ENCODE assay signal across 12 cellular contexts in the genomic region with DNA sequence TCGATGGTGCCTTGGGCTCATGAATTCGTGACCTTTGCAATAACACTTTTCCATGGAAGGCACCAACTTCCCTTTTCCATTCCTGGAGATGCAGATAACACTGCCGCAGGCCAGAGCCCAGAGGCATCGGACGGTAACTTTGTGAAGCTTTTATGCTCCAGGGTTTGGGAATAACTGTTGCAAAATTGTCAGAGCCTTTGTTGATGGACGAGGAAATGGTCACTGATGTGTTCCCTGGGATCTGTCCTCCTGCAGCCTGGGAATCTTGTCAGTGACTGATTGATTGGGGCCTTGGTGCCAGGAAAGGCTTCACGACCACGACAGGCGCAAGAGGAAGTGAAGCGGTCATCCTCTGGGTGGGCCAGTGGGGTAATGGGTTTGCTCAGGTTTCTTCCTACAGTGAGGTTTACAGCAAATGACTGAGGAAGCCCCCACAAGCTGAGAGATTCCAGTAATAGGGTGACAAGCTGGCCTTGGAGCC. TPM values are rescaled to one million over a fixed set of nuclear protein-coding genes. Genes with fewer than 3 reads are reported as not detected.
DNase-seq lines count a peak whose midpoint lies in the region; ATAC-seq and TF ChIP-seq lines count a peak whose summit lies in the region.
"Had no signal": no experiment of that assay in that cellular context is flagged by ENCODE, and none has a peak within 500 bp of the region (broad histone marks: within the 10 kb centered on the region; RNA-seq: fewer than 3 reads in every experiment).

No MANE protein-coding gene starts in this region.

- peak overlapping the region in 5 of 7 donors; percentile 61 to 95 (median 76) for H3K27ac Mint-ChIP-seq in CD4-positive, alpha-beta memory T cell

- 67 to 76% methylated on average over 10 of the region's 10 CpGs for WGBS in esophagus, 2 donors

- peaks cover 61% of the 10 kb centered on the region for H3K4me1 ChIP-seq in CD4-positive, alpha-beta memory T cell (ENCODE audit: insufficient read depth, low read length)
- H3K4me1 ChIP-seq in SJCRH30 (peaks cover 73% of the 10 kb centered on the region), esophagus (ENCODE audit: control insufficient read depth in 2 of 2, insufficient read depth in 2 of 2, low read length in 1 of 2) (peaks cover 0 to 7% of the 10 kb centered on the region in 2 donors), gastrocnemius medialis (peaks cover 50 to 70% of the 10 kb centered on the region in 2 donors)

- CTCF ChIA-PET in CD4-positive, alpha-beta memory T cell (lab: Charles Lee; ENCODE audit: partially characterized antibody), result interaction anchor here (0.8 to 1.2 kb wide), 4 partner anchors 15 to 55 kb away, joined by 3 to 4 read pairs (median 3); no protein-coding TSS in a partner anchor

- no peak for DNase-seq in CD4-positive, alpha-beta memory T cell
- DNase-seq in SJCRH30, result no peak
- DNase-seq in gastrocnemius medialis, result no peak
- no peak for DNase-seq in NCI-H82 treated with DMSO at 0.1 percent for 48 hours (lab: John Stamatoyannopoulos, UW; ENCODE audit: unreplicated experiment)
- no peak for DNase-seq in GM13977 (ENCODE audit: low spot score)
- DNase-seq: NCI-H2081; SK-N-SH; stimulated activated CD4-positive, alpha-beta T cell treated with anti-CD3 and anti-CD28 coated beads, Interleukin-1b, Interleukin-23, amount 100 ng/mL, for 48 hours had no signal

- peaks cover 0 to 2% (median 0%) of the 10 kb centered on the region in 8 donors for H3K9me3 Mint-ChIP-seq in CD4-positive, alpha-beta memory T cell

- peaks cover 26% of the 10 kb centered on the region for H3K36me3 ChIP-seq in CD4-positive, alpha-beta memory T cell (ENCODE audit: insufficient read depth, low read length)
- H3K36me3 ChIP-seq in SJCRH30 (peaks cover 31% of the 10 kb centered on the region), esophagus (ENCODE audit: control insufficient read depth in 2 of 2, insufficient read depth in 2 of 2, low read length in 1 of 2) (peaks cover 9 to 25% of the 10 kb centered on the region in 2 donors), gastrocnemius medialis (peaks cover 0 to 12% of the 10 kb centered on the region in 2 donors)

- TF ChIP-seq POLR2A in gastrocnemius medialis (IDR thresholded peaks at IDR 0.05), result no peak

- TF ChIP-seq CTCF in gastrocnemius medialis (IDR thresholded peaks at IDR 0.05 in 4 of 5, conservative IDR thresholded peaks at IDR 0.05 in 1 of 5), result no peak
- no peak for TF ChIP-seq CTCF in GM13977 (IDR thresholded peaks at IDR 0.05; ENCODE audit: extremely low read depth, insufficient read depth, missing control alignments)

- H3K4me3 ChIP-seq in CD4-positive, alpha-beta memory T cell (ENCODE audit: low read length in 2 of 2), result no peak overlapping the region
- H3K4me3 ChIP-seq in SJCRH30 (no peak overlapping the region), esophagus (ENCODE audit: low read depth in 1 of 2, low read length in 2 of 2) (no peak overlapping the region), gastrocnemius medialis (no peak overlapping the region)

- intact Hi-C loops in CD4-positive, alpha-beta memory T cell (cut with micrococcal nuclease), result no loop called here
- intact Hi-C loops in gastrocnemius medialis (cut with DNase I; ENCODE audit: low total_unique reads), result loop anchor here (2.0 kb wide), 1 partner anchor 37 kb away; a partner anchor contains a TSS

- H3K27ac ChIP-seq in CD4-positive, alpha-beta memory T cell (ENCODE audit: low read depth, low read length), result peak overlapping the region; percentile 57
- H3K27ac ChIP-seq in SJCRH30, result peak overlapping the region; percentile 63
- peak overlapping the region; percentile 26 to 43 for H3K27ac ChIP-seq in esophagus (ENCODE audit: low read depth in 2 of 2, low read length in 1 of 2)
- peak overlapping the region; percentile 70 to 98 (median 94) for H3K27ac ChIP-seq in gastrocnemius medialis

- H3K36me3 Mint-ChIP-seq in CD4-positive, alpha-beta memory T cell, result peaks cover 14 to 32% of the 10 kb centered on the region in 2 donors

- in situ Hi-C loops in gastrocnemius medialis (cut with MboI; ENCODE audit: low sequenced_read_pairs in 4 of 4) (no loop called here), GM13977 (cut with MboI; ENCODE audit: low pct_unique_long_range_greater_than_20kb, low sequenced_read_pairs, unreplicated experiment) (no loop called here)

- H3K27me3 ChIP-seq in CD4-positive, alpha-beta memory T cell (ENCODE audit: insufficient read depth, low read length), result no peaks in the 10 kb centered on the region
- H3K27me3 ChIP-seq in SJCRH30 (no peaks in the 10 kb centered on the region), esophagus (ENCODE audit: control insufficient read depth in 1 of 2, insufficient read depth in 2 of 2, low read length in 2 of 2) (no peaks in the 10 kb centered on the region), gastrocnemius medialis (no peaks in the 10 kb centered on the region)

- H3K4me1 Mint-ChIP-seq in CD4-positive, alpha-beta memory T cell, result peaks cover 37 to 72% (median 55%) of the 10 kb centered on the region in 4 donors

- H3K27me3 Mint-ChIP-seq in CD4-positive, alpha-beta memory T cell, result no peaks in the 10 kb centered on the region

- no peak for ATAC-seq in gastrocnemius medialis
- no peak for ATAC-seq in HG03095 (IDR thresholded peaks at IDR 0.05; ENCODE audit: unreplicated experiment)
- no peak for ATAC-seq in GM21515 (IDR thresholded peaks at IDR 0.05; ENCODE audit: unreplicated experiment)
- ATAC-seq: HCT116 had no signal

- peak overlapping the region in 5 of 8 donors; percentile 20 to 54 (median 38) for H3K4me3 Mint-ChIP-seq in CD4-positive, alpha-beta memory T cell

- POLR2A ChIA-PET in CD4-positive, alpha-beta memory T cell (lab: Charles Lee; ENCODE audit: partially characterized antibody), result interaction anchor here (1.1 to 1.4 kb wide), 3 partner anchors 34 to 102 kb away, joined by 3 read pairs; no protein-coding TSS in a partner anchor

- no peaks in the 10 kb centered on the region for H3K9me3 ChIP-seq in CD4-positive, alpha-beta memory T cell (ENCODE audit: control insufficient read depth in 1 of 2, low read length in 2 of 2)
- H3K9me3 ChIP-seq in SJCRH30 (replicated peaks), result no peaks in the 10 kb centered on the region
- H3K9me3 ChIP-seq in esophagus (ENCODE audit: control insufficient read depth in 2 of 2, insufficient read depth in 1 of 2, low read depth in 1 of 2, low read length in 1 of 2), result no peaks in the 10 kb centered on the region
- no peaks in the 10 kb centered on the region for H3K9me3 ChIP-seq in gastrocnemius medialis
- H3K9me3 ChIP-seq: SK-N-SH had no signal

RNA-seq across cellular contexts. Expression of a gene that starts 37.4 kb away (rescaled TPM):
- total RNA-seq in CD4-positive, alpha-beta memory T cell, result 10 to 100 TPM; 84.4 to 84.8 TPM
- 10 to 100 TPM; 33.9 to 36.6 TPM for polyA plus RNA-seq in CD4-positive, alpha-beta memory T cell
- total RNA-seq in SJCRH30 (2014; rRNA removed; shearing (Covaris generic)), result 59.8 and 66.2 TPM in 2 replicates
- polyA plus RNA-seq in esophagus, result 10 to 100 TPM; 13.9 to 14.2 TPM
- total RNA-seq in gastrocnemius medialis, result 10 to 100 TPM; 16.6 to 30.0 (median 21.8) TPM

RNA-seq across cellular contexts. Expression of a gene that starts 56.0 kb away (rescaled TPM):
- 1 to 10 TPM; 7.5 to 8.4 TPM for total RNA-seq in CD4-positive, alpha-beta memory T cell
- polyA plus RNA-seq in CD4-positive, alpha-beta memory T cell, result 100 to 1,000 TPM in 1 of 2 donors, 10 to 100 TPM in 1; 60.8 to 220 TPM
- 27.5 and 28.9 TPM in 2 replicates for total RNA-seq in SJCRH30 (2014; rRNA removed; shearing (Covaris generic))
- polyA plus RNA-seq in esophagus, result 10 to 100 TPM in 1 of 2 donors, 1 to 10 TPM in 1; 6.6 to 20.1 TPM
- total RNA-seq in gastrocnemius medialis, result 10 to 100 TPM in 3 of 4 donors, 1 to 10 TPM in 1; 4.5 to 44.2 (median 16.4) TPM

Comparison
In these comparisons a context has a peak if more than half of its experiments do, and no peak if none do; other contexts are left out.
1. H3K27ac ChIP-seq: peak in every context shown above with its lines; median percentile 94 in gastrocnemius medialis; 63 in SJCRH30; 57 in CD4-positive, alpha-beta memory T cell; 34 in esophagus.